1 cellular context compared by ENCODE assay signal in the genomic region with DNA sequence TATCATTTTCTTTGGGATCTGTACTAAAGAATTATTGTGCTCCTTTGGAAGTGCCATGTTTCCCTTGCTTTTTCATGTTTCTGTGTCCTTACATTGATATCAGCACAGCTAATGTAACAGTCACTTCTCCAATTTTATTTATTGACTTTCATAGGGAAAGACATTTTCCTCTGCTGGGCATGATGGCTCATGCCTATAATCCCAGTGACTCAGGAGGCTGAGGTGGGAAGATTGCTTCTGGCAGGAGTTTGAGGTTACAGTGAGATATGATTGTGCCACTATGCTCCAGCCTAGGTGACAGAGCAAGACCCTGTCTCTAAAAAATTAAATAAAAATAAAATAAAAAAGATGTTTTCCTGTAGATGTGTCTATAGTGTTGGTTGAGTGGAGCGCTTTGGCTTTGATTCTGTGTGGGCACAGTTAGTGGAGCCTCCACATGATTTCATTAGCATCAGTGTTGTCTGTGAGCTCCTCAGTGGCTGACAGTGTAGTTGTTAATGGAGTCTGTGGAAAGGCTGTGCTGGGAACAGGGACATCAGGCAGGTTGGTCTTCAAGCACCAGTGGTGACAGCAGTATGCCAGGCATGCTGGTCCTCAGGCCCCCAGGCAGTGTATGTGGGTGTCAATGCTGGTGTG.
TF ChIP-seq lines count a peak whose summit lies in the region.

No MANE protein-coding gene starts in this region.

TF ChIP-seq in GM12878, 131 proteins besides CTCF, POLR2A, EP300 and RAD21:
- TF ChIP-seq IKZF2 (IDR thresholded peaks at IDR 0.05) (no peak), POLR2AphosphoS5 (IDR thresholded peaks at IDR 0.05; ENCODE audit: low read length) (no peak)
- TF ChIP-seq, protein P1, sequence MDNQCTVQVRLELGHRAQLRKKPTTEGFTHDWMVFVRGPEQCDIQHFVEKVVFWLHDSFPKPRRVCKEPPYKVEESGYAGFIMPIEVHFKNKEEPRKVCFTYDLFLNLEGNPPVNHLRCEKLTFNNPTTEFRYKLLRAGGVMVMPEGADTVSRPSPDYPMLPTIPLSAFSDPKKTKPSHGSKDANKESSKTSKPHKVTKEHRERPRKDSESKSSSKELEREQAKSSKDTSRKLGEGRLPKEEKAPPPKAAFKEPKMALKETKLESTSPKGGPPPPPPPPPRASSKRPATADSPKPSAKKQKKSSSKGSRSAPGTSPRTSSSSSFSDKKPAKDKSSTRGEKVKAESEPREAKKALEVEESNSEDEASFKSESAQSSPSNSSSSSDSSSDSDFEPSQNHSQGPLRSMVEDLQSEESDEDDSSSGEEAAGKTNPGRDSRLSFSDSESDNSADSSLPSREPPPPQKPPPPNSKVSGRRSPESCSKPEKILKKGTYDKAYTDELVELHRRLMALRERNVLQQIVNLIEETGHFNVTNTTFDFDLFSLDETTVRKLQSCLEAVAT (IDR thresholded peaks at IDR 0.05): no peak
- TF ChIP-seq, protein P2, sequence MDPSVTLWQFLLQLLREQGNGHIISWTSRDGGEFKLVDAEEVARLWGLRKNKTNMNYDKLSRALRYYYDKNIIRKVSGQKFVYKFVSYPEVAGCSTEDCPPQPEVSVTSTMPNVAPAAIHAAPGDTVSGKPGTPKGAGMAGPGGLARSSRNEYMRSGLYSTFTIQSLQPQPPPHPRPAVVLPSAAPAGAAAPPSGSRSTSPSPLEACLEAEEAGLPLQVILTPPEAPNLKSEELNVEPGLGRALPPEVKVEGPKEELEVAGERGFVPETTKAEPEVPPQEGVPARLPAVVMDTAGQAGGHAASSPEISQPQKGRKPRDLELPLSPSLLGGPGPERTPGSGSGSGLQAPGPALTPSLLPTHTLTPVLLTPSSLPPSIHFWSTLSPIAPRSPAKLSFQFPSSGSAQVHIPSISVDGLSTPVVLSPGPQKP (IDR thresholded peaks at IDR 0.05; ENCODE audit: low read depth, low read length): no peak
- TF ChIP-seq, protein P3, sequence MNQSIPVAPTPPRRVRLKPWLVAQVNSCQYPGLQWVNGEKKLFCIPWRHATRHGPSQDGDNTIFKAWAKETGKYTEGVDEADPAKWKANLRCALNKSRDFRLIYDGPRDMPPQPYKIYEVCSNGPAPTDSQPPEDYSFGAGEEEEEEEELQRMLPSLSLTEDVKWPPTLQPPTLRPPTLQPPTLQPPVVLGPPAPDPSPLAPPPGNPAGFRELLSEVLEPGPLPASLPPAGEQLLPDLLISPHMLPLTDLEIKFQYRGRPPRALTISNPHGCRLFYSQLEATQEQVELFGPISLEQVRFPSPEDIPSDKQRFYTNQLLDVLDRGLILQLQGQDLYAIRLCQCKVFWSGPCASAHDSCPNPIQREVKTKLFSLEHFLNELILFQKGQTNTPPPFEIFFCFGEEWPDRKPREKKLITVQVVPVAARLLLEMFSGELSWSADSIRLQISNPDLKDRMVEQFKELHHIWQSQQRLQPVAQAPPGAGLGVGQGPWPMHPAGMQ (IDR thresholded peaks at IDR 0.05; ENCODE audit: borderline replicate concordance): no peak
- TF ChIP-seq, protein P4, sequence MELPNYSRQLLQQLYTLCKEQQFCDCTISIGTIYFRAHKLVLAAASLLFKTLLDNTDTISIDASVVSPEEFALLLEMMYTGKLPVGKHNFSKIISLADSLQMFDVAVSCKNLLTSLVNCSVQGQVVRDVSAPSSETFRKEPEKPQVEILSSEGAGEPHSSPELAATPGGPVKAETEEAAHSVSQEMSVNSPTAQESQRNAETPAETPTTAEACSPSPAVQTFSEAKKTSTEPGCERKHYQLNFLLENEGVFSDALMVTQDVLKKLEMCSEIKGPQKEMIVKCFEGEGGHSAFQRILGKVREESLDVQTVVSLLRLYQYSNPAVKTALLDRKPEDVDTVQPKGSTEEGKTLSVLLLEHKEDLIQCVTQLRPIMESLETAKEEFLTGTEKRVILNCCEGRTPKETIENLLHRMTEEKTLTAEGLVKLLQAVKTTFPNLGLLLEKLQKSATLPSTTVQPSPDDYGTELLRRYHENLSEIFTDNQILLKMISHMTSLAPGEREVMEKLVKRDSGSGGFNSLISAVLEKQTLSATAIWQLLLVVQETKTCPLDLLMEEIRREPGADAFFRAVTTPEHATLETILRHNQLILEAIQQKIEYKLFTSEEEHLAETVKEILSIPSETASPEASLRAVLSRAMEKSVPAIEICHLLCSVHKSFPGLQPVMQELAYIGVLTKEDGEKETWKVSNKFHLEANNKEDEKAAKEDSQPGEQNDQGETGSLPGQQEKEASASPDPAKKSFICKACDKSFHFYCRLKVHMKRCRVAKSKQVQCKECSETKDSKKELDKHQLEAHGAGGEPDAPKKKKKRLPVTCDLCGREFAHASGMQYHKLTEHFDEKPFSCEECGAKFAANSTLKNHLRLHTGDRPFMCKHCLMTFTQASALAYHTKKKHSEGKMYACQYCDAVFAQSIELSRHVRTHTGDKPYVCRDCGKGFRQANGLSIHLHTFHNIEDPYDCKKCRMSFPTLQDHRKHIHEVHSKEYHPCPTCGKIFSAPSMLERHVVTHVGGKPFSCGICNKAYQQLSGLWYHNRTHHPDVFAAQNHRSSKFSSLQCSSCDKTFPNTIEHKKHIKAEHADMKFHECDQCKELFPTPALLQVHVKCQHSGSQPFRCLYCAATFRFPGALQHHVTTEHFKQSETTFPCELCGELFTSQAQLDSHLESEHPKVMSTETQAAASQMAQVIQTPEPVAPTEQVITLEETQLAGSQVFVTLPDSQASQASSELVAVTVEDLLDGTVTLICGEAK (IDR thresholded peaks at IDR 0.05; ENCODE audit: borderline replicate concordance): no peak
- TF ChIP-seq, protein P5, sequence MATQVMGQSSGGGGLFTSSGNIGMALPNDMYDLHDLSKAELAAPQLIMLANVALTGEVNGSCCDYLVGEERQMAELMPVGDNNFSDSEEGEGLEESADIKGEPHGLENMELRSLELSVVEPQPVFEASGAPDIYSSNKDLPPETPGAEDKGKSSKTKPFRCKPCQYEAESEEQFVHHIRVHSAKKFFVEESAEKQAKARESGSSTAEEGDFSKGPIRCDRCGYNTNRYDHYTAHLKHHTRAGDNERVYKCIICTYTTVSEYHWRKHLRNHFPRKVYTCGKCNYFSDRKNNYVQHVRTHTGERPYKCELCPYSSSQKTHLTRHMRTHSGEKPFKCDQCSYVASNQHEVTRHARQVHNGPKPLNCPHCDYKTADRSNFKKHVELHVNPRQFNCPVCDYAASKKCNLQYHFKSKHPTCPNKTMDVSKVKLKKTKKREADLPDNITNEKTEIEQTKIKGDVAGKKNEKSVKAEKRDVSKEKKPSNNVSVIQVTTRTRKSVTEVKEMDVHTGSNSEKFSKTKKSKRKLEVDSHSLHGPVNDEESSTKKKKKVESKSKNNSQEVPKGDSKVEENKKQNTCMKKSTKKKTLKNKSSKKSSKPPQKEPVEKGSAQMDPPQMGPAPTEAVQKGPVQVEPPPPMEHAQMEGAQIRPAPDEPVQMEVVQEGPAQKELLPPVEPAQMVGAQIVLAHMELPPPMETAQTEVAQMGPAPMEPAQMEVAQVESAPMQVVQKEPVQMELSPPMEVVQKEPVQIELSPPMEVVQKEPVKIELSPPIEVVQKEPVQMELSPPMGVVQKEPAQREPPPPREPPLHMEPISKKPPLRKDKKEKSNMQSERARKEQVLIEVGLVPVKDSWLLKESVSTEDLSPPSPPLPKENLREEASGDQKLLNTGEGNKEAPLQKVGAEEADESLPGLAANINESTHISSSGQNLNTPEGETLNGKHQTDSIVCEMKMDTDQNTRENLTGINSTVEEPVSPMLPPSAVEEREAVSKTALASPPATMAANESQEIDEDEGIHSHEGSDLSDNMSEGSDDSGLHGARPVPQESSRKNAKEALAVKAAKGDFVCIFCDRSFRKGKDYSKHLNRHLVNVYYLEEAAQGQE (IDR thresholded peaks at IDR 0.05; ENCODE audit: low read depth, low read length): no peak
- TF ChIP-seq, protein P6, sequence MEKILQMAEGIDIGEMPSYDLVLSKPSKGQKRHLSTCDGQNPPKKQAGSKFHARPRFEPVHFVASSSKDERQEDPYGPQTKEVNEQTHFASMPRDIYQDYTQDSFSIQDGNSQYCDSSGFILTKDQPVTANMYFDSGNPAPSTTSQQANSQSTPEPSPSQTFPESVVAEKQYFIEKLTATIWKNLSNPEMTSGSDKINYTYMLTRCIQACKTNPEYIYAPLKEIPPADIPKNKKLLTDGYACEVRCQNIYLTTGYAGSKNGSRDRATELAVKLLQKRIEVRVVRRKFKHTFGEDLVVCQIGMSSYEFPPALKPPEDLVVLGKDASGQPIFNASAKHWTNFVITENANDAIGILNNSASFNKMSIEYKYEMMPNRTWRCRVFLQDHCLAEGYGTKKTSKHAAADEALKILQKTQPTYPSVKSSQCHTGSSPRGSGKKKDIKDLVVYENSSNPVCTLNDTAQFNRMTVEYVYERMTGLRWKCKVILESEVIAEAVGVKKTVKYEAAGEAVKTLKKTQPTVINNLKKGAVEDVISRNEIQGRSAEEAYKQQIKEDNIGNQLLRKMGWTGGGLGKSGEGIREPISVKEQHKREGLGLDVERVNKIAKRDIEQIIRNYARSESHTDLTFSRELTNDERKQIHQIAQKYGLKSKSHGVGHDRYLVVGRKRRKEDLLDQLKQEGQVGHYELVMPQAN (conservative IDR thresholded peaks at IDR 0.05): no peak
